In the genomic region with DNA sequence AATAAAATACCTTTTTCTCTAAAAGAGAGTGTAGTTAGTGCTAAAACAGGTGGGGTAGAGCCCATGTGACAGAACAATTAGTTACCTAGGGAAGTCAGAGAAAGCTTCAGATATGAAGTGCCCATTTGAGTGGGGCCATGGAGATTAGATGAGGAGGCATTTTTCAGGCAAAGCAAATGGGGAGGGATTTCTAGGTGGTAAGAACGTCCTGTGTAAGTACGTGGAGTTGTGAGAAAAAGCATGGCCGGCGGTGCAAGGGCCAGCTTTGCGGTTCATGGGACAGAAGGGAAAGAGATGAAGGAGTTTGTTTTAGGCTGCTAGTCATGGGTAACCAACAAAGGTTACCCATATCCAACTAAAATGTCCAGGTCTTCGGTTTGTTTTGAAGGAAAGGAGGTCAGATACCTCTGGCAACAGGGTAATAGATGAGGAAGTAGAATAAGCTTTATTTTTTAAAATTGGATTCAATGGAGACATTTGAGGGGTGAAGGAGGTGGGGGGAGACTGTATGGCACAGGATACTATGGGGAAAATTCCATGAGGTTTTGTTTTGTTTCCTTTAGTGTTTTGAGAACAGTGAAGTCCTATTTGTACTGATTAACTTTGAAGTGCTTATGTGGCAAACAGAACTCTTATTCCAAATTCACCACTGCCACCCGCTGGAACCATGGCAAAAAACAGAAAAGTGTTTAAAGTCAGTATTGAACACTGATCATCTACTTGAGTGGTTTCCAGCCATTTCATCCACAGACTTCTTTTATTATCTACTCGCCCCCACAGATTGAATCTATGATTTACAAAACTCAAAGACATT, we compare ENCODE assay signal across 1 cellular context.
TF ChIP-seq lines count a peak whose summit lies in the region.

No MANE protein-coding gene starts in this region.

TF ChIP-seq in HepG2, 621 proteins besides CTCF, POLR2A, EP300 and RAD21 (continued from another document):
- TF ChIP-seq, protein P1, sequence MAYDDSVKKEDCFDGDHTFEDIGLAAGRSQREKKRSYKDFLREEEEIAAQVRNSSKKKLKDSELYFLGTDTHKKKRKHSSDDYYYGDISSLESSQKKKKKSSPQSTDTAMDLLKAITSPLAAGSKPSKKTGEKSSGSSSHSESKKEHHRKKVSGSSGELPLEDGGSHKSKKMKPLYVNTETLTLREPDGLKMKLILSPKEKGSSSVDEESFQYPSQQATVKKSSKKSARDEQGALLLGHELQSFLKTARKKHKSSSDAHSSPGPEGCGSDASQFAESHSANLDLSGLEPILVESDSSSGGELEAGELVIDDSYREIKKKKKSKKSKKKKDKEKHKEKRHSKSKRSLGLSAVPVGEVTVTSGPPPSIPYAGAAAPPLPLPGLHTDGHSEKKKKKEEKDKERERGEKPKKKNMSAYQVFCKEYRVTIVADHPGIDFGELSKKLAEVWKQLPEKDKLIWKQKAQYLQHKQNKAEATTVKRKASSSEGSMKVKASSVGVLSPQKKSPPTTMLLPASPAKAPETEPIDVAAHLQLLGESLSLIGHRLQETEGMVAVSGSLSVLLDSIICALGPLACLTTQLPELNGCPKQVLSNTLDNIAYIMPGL (CRISPR knock-in tag; IDR thresholded peaks at IDR 0.05; ENCODE audit: borderline replicate concordance in 1 of 2, low read depth in 1 of 2): no peak
- TF ChIP-seq ZNF329 (CRISPR knock-in tag; IDR thresholded peaks at IDR 0.05; ENCODE audit: low read depth) (no peak), ZFP1 (CRISPR knock-in tag; IDR thresholded peaks at IDR 0.05) (no peak), CBX2 (IDR thresholded peaks at IDR 0.05; ENCODE audit: low read depth, low read length) (no peak), CBX2 (CRISPR knock-in tag; IDR thresholded peaks at IDR 0.05; ENCODE audit: low read depth) (no peak), ASH2L (IDR thresholded peaks at IDR 0.05; ENCODE audit: insufficient read length, low read depth, low read length) (no peak), ZMYM4 (CRISPR knock-in tag; IDR thresholded peaks at IDR 0.05) (no peak), CBX5 (CRISPR knock-in tag; IDR thresholded peaks at IDR 0.05; ENCODE audit: borderline replicate concordance) (no peak), ZFP90 (CRISPR knock-in tag; IDR thresholded peaks at IDR 0.05; ENCODE audit: borderline replicate concordance) (no peak), DMAP1 (CRISPR knock-in tag; IDR thresholded peaks at IDR 0.05) (0 out of 2 replicates have a peak, but pooled peaks have one; percentile 27), HDAC6 (IDR thresholded peaks at IDR 0.05; ENCODE audit: low read depth, low read length) (no peak), STAG1 (CRISPR knock-in tag; IDR thresholded peaks at IDR 0.05) (peak; percentile 82), HMGA1 (CRISPR knock-in tag; conservative IDR thresholded peaks at IDR 0.05) (no peak), ZNF724P (CRISPR knock-in tag; IDR thresholded peaks at IDR 0.05; ENCODE audit: borderline replicate concordance) (peak; percentile 71; the same call in 1 of the 2 replicates), SMC3 (IDR thresholded peaks at IDR 0.05; ENCODE audit: low read length) (peak; percentile 64), ZZZ3 (CRISPR knock-in tag; IDR thresholded peaks at IDR 0.05; ENCODE audit: borderline replicate concordance) (no peak), ZNF780A (CRISPR knock-in tag; IDR thresholded peaks at IDR 0.05) (no peak), ZNF331 (CRISPR knock-in tag; IDR thresholded peaks at IDR 0.05) (no peak), SPEN (CRISPR knock-in tag; IDR thresholded peaks at IDR 0.05; ENCODE audit: low read depth) (no peak), ZSCAN12 (CRISPR knock-in tag; IDR thresholded peaks at IDR 0.05) (no peak), HOXA7 (CRISPR knock-in tag; IDR thresholded peaks at IDR 0.05) (no peak), PPARG (CRISPR knock-in tag; conservative IDR thresholded peaks at IDR 0.05) (no peak), ZSCAN9 (CRISPR knock-in tag; IDR thresholded peaks at IDR 0.05; ENCODE audit: borderline replicate concordance) (no peak), MAFF (IDR thresholded peaks at IDR 0.05; ENCODE audit: low read depth, low read length) (peak; percentile 35; the same call in 1 of the 2 replicates), ZNF598 (CRISPR knock-in tag; IDR thresholded peaks at IDR 0.05; ENCODE audit: borderline replicate concordance) (no peak), ZNF530 (CRISPR knock-in tag; IDR thresholded peaks at IDR 0.05; ENCODE audit: low read depth) (no peak), SRY (CRISPR knock-in tag; IDR thresholded peaks at IDR 0.05) (no peak), TBL1XR1 (IDR thresholded peaks at IDR 0.05; ENCODE audit: borderline replicate concordance, low read length, partially characterized antibody) (no peak), GABPB1 (CRISPR knock-in tag; IDR thresholded peaks at IDR 0.05) (no peak), ZNF652 (CRISPR knock-in tag; IDR thresholded peaks at IDR 0.05; ENCODE audit: borderline replicate concordance, low read depth) (peak; percentile 82), SSRP1 (CRISPR knock-in tag; IDR thresholded peaks at IDR 0.05) (no peak), KAT2B (IDR thresholded peaks at IDR 0.05; ENCODE audit: borderline replicate concordance, low read depth, low read length) (no peak), LCORL (IDR thresholded peaks at IDR 0.05) (no peak), LCORL (CRISPR knock-in tag; IDR thresholded peaks at IDR 0.05) (0 out of 2 replicates have a peak, but pooled peaks have one; percentile 15)
- TF ChIP-seq, protein P2, sequence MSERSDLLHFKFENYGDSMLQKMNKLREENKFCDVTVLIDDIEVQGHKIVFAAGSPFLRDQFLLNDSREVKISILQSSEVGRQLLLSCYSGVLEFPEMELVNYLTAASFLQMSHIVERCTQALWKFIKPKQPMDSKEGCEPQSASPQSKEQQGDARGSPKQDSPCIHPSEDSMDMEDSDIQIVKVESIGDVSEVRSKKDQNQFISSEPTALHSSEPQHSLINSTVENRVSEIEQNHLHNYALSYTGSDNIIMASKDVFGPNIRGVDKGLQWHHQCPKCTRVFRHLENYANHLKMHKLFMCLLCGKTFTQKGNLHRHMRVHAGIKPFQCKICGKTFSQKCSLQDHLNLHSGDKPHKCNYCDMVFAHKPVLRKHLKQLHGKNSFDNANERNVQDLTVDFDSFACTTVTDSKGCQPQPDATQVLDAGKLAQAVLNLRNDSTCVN (CRISPR knock-in tag; IDR thresholded peaks at IDR 0.05; ENCODE audit: borderline replicate concordance): no peak
- TF ChIP-seq, protein P3, sequence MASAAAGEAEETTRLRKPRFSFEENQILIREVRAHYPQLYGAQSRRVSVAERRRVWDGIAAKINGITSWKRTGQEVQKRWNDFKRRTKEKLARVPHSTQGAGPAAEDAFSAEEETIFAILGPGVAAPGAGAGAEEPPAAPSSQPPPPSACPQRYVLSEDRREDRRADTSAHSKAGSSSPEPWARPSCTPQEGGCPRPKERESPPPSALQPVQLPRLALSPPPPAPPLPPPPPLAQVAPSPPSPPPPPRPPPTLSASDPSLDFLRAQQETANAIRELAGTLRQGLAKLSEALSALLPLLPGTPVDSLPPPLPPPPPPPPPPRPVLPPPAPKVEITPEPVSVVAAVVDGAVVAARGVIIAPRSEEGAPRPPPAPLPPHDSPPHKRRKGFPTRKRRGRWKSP (CRISPR knock-in tag; IDR thresholded peaks at IDR 0.05): no peak
- TF ChIP-seq, protein P4, sequence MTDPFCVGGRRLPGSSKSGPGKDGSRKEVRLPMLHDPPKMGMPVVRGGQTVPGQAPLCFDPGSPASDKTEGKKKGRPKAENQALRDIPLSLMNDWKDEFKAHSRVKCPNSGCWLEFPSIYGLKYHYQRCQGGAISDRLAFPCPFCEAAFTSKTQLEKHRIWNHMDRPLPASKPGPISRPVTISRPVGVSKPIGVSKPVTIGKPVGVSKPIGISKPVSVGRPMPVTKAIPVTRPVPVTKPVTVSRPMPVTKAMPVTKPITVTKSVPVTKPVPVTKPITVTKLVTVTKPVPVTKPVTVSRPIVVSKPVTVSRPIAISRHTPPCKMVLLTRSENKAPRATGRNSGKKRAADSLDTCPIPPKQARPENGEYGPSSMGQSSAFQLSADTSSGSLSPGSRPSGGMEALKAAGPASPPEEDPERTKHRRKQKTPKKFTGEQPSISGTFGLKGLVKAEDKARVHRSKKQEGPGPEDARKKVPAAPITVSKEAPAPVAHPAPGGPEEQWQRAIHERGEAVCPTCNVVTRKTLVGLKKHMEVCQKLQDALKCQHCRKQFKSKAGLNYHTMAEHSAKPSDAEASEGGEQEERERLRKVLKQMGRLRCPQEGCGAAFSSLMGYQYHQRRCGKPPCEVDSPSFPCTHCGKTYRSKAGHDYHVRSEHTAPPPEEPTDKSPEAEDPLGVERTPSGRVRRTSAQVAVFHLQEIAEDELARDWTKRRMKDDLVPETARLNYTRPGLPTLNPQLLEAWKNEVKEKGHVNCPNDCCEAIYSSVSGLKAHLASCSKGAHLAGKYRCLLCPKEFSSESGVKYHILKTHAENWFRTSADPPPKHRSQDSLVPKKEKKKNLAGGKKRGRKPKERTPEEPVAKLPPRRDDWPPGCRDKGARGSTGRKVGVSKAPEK (CRISPR knock-in tag; IDR thresholded peaks at IDR 0.05; ENCODE audit: borderline replicate concordance): no peak
- TF ChIP-seq, protein P5, sequence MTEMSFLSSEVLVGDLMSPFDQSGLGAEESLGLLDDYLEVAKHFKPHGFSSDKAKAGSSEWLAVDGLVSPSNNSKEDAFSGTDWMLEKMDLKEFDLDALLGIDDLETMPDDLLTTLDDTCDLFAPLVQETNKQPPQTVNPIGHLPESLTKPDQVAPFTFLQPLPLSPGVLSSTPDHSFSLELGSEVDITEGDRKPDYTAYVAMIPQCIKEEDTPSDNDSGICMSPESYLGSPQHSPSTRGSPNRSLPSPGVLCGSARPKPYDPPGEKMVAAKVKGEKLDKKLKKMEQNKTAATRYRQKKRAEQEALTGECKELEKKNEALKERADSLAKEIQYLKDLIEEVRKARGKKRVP (CRISPR knock-in tag; IDR thresholded peaks at IDR 0.05): no peak
- TF ChIP-seq, protein P6, sequence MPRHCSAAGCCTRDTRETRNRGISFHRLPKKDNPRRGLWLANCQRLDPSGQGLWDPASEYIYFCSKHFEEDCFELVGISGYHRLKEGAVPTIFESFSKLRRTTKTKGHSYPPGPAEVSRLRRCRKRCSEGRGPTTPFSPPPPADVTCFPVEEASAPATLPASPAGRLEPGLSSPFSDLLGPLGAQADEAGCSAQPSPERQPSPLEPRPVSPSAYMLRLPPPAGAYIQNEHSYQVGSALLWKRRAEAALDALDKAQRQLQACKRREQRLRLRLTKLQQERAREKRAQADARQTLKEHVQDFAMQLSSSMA (CRISPR knock-in tag; IDR thresholded peaks at IDR 0.05): no peak
- TF ChIP-seq, protein P7, sequence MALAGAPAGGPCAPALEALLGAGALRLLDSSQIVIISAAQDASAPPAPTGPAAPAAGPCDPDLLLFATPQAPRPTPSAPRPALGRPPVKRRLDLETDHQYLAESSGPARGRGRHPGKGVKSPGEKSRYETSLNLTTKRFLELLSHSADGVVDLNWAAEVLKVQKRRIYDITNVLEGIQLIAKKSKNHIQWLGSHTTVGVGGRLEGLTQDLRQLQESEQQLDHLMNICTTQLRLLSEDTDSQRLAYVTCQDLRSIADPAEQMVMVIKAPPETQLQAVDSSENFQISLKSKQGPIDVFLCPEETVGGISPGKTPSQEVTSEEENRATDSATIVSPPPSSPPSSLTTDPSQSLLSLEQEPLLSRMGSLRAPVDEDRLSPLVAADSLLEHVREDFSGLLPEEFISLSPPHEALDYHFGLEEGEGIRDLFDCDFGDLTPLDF (CRISPR knock-in tag; IDR thresholded peaks at IDR 0.05): no peak
- TF ChIP-seq, protein P8, sequence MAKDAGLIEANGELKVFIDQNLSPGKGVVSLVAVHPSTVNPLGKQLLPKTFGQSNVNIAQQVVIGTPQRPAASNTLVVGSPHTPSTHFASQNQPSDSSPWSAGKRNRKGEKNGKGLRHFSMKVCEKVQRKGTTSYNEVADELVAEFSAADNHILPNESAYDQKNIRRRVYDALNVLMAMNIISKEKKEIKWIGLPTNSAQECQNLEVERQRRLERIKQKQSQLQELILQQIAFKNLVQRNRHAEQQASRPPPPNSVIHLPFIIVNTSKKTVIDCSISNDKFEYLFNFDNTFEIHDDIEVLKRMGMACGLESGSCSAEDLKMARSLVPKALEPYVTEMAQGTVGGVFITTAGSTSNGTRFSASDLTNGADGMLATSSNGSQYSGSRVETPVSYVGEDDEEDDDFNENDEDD (CRISPR knock-in tag; IDR thresholded peaks at IDR 0.05; ENCODE audit: borderline replicate concordance): no peak
- TF ChIP-seq, protein P9, sequence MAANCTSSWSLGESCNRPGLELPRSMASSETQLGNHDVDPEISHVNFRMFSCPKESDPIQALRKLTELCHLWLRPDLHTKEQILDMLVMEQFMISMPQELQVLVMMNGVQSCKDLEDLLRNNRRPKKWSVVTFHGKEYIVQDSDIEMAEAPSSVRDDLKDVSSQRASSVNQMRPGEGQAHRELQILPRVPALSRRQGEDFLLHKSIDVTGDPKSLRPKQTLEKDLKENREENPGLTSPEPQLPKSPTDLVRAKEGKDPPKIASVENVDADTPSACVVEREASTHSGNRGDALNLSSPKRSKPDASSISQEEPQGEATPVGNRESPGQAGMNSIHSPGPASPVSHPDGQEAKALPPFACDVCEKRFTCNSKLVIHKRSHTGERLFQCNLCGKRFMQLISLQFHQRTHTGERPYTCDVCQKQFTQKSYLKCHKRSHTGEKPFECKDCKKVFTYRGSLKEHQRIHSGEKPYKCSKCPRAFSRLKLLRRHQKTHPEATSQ (CRISPR knock-in tag; IDR thresholded peaks at IDR 0.05; ENCODE audit: borderline replicate concordance): no peak
- TF ChIP-seq, protein P10, sequence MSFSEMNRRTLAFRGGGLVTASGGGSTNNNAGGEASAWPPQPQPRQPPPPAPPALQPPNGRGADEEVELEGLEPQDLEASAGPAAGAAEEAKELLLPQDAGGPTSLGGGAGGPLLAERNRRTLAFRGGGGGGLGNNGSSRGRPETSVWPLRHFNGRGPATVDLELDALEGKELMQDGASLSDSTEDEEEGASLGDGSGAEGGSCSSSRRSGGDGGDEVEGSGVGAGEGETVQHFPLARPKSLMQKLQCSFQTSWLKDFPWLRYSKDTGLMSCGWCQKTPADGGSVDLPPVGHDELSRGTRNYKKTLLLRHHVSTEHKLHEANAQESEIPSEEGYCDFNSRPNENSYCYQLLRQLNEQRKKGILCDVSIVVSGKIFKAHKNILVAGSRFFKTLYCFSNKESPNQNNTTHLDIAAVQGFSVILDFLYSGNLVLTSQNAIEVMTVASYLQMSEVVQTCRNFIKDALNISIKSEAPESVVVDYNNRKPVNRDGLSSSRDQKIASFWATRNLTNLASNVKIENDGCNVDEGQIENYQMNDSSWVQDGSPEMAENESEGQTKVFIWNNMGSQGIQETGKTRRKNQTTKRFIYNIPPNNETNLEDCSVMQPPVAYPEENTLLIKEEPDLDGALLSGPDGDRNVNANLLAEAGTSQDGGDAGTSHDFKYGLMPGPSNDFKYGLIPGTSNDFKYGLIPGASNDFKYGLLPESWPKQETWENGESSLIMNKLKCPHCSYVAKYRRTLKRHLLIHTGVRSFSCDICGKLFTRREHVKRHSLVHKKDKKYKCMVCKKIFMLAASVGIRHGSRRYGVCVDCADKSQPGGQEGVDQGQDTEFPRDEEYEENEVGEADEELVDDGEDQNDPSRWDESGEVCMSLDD (CRISPR knock-in tag; IDR thresholded peaks at IDR 0.05; ENCODE audit: borderline replicate concordance): no peak
